In the genomic region with DNA sequence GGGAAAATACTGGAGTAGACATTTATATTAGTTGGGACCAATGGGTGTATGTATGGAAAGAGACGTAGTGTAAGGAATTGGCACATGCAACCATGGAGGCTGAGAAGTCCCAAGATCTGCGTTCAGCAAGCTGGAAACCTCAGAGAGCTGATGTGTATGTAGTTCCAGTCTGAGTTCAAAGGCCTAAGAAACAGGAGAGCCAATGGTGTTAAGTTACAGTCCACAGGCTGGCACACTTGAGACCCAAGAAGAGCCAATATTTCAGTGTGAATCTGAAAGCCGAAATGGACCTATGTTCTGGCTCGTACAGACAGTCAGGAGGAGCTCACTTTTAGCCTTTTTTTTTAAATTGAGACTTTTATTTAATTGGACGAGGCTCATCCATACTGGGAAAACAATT, we compare ENCODE assay signal across 15 cellular contexts.
"Had no signal": no experiment of that assay in that cellular context is flagged by ENCODE, and none has a peak within 500 bp of the region (broad histone marks: within the 10 kb centered on the region; RNA-seq: fewer than 3 reads in every experiment).

No MANE protein-coding gene starts in this region.

- H3K27ac Mint-ChIP-seq: endodermal cell; naive thymus-derived CD4-positive, alpha-beta T cell had no signal

- H3K27me3 Mint-ChIP-seq: naive thymus-derived CD4-positive, alpha-beta T cell had no signal

- DNase-seq: effector CD4-positive, alpha-beta T cell; endodermal cell; erythroblast; foreskin melanocyte; heart left ventricle; hippocampal formation; kidney glomerular epithelial cell; mammary epithelial cell; naive thymus-derived CD4-positive, alpha-beta T cell; stimulated activated naive CD4-positive, alpha-beta T cell; stomach; substantia nigra; transverse colon had no signal

- ATAC-seq: heart left ventricle; left lobe of liver; naive thymus-derived CD4-positive, alpha-beta T cell; sciatic nerve had no signal

- H3K9me3 Mint-ChIP-seq: endodermal cell; naive thymus-derived CD4-positive, alpha-beta T cell had no signal

- H3K4me3 Mint-ChIP-seq: endodermal cell; naive thymus-derived CD4-positive, alpha-beta T cell had no signal

- H3K4me1 Mint-ChIP-seq: endodermal cell had no signal
